In the genomic region with DNA sequence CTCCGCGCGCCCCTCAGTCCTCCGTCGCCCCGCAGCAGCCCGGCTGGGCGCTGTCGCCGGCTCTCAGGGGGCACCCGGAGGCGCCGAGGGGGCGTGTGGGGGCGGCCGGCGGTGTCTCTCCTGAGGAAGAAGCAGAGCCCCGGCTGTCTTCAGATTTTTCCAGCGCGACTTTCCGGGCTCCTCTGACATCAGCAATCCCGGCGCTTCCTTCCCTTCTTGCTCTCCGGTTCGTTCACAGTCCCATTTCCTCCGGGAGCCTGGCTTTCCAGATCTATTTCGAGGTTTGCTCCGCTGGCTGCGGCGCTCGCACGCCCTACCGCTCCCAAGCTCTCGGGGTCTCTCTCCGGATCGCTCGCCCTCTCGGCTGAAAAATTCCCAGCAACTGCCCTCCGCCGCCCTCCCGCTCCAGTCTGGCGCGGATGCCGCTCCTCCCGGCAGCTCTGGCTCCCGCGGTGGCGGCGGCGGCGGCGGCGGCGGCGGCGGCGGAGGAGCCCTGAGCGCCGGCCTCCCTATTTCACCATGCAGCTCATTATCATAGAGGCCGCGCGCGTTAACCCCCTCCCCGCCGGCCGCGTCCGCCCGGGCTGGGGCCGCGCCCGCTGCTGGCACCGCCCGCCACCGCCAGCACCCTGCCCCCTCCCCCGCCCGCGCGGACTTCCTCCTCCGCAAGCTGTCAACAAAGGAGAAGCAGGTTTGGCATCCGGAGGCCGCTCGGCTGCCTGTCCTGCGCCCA, we compare ENCODE assay signal across 8 cellular contexts. TPM values are rescaled to one million over a fixed set of nuclear protein-coding genes. Genes with fewer than 3 reads are reported as not detected.
DNase-seq lines count a peak whose midpoint lies in the region; ATAC-seq, FAIRE-seq and TF ChIP-seq lines count a peak whose summit lies in the region.

A gene with protein sequence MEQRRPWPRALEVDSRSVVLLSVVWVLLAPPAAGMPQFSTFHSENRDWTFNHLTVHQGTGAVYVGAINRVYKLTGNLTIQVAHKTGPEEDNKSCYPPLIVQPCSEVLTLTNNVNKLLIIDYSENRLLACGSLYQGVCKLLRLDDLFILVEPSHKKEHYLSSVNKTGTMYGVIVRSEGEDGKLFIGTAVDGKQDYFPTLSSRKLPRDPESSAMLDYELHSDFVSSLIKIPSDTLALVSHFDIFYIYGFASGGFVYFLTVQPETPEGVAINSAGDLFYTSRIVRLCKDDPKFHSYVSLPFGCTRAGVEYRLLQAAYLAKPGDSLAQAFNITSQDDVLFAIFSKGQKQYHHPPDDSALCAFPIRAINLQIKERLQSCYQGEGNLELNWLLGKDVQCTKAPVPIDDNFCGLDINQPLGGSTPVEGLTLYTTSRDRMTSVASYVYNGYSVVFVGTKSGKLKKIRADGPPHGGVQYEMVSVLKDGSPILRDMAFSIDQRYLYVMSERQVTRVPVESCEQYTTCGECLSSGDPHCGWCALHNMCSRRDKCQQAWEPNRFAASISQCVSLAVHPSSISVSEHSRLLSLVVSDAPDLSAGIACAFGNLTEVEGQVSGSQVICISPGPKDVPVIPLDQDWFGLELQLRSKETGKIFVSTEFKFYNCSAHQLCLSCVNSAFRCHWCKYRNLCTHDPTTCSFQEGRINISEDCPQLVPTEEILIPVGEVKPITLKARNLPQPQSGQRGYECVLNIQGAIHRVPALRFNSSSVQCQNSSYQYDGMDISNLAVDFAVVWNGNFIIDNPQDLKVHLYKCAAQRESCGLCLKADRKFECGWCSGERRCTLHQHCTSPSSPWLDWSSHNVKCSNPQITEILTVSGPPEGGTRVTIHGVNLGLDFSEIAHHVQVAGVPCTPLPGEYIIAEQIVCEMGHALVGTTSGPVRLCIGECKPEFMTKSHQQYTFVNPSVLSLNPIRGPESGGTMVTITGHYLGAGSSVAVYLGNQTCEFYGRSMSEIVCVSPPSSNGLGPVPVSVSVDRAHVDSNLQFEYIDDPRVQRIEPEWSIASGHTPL (N-terminal part only) (minus strand): TSS at position 534 of the 733 bp plus-strand sequence. CDS start 26,462 bp downstream, outside the sequence.

- H3K27ac Mint-ChIP-seq in naive thymus-derived CD4-positive, alpha-beta T cell = peak within 1 kb of the TSS in 6 of 9 donors; percentile 13 to 78 (median 50)
- H3K27ac Mint-ChIP-seq in stimulated activated naive CD8-positive, alpha-beta T cell treated with anti-CD3 and anti-CD28 coated beads, Interleukin-15, amount 100 ng/mL, for 72 hours = peak within 1 kb of the TSS; percentile 92 to 93

- no peaks in the 10 kb centered on the region for H3K36me3 ChIP-seq in naive thymus-derived CD4-positive, alpha-beta T cell (ENCODE audit: control insufficient read depth in 2 of 3, insufficient read depth in 3 of 3, low read length in 3 of 3)

- no peaks in the 10 kb centered on the region for H3K36me3 Mint-ChIP-seq in naive thymus-derived CD4-positive, alpha-beta T cell

- H3K27me3 Mint-ChIP-seq in naive thymus-derived CD4-positive, alpha-beta T cell = peaks cover 19 to 67% (median 24%) of the 10 kb centered on the region in 5 donors
- H3K27me3 Mint-ChIP-seq in stimulated activated naive CD8-positive, alpha-beta T cell treated with anti-CD3 and anti-CD28 coated beads, Interleukin-15, amount 100 ng/mL, for 72 hours = peaks cover 50% of the 10 kb centered on the region

- DNase-seq in GM12892 (ENCODE audit: insufficient read length) = peak; percentile 36
- DNase-seq in RCC 7860 (ENCODE audit: low spot score) = peak; percentile 57
- DNase-seq in activated T-helper 9 cell treated with anti-CD3 and anti-CD28 coated beads, Interleukin-2, amount 50 U/mL, for 16 hours (ENCODE audit: low read depth) = peak; percentile 40
- peak; percentile 43 for DNase-seq in fibroblast of peridontal ligament (ENCODE audit: extremely low read depth)
- peak in 7 of 9 donors; percentile 31 to 54 (median 37) for DNase-seq in naive thymus-derived CD4-positive, alpha-beta T cell
- peak; percentile 71 to 80 for DNase-seq in stimulated activated naive CD8-positive, alpha-beta T cell treated with anti-CD3 and anti-CD28 coated beads, Interleukin-15, amount 100 ng/mL, for 72 hours

- peak within 1 kb of the TSS; percentile 77 to 92 (median 86) for H3K4me3 Mint-ChIP-seq in naive thymus-derived CD4-positive, alpha-beta T cell
- H3K4me3 Mint-ChIP-seq in stimulated activated naive CD8-positive, alpha-beta T cell treated with anti-CD3 and anti-CD28 coated beads, Interleukin-15, amount 100 ng/mL, for 72 hours = peak within 1 kb of the TSS; percentile 90 to 93

- H3K27ac ChIP-seq in naive thymus-derived CD4-positive, alpha-beta T cell (ENCODE audit: low read depth, low read length) = no peak within 1 kb of the TSS

- peak within 1 kb of the TSS; percentile 63 for H3K4me3 ChIP-seq in naive thymus-derived CD4-positive, alpha-beta T cell (ENCODE audit: low read length)

- FAIRE-seq in GM12892 (lab: Jason Lieb, UNC) = no peak
- no peak for FAIRE-seq in RCC 7860 (lab: Jason Lieb, UNC)

- H3K9me3 ChIP-seq in naive thymus-derived CD4-positive, alpha-beta T cell (ENCODE audit: control insufficient read depth in 2 of 3, low read length in 3 of 3) = no peaks in the 10 kb centered on the region

- POLR2A ChIA-PET in naive thymus-derived CD4-positive, alpha-beta T cell (lab: Charles Lee) = interaction anchor here (1.0 to 1.4 kb wide), 2 partner anchors 10 to 222 kb away, joined by 3 to 6 read pairs; no protein-coding TSS in a partner anchor

- H3K9me3 Mint-ChIP-seq in naive thymus-derived CD4-positive, alpha-beta T cell = no peaks in the 10 kb centered on the region
- no peaks in the 10 kb centered on the region for H3K9me3 Mint-ChIP-seq in stimulated activated naive CD8-positive, alpha-beta T cell treated with anti-CD3 and anti-CD28 coated beads, Interleukin-15, amount 100 ng/mL, for 72 hours

- no peak for TF ChIP-seq POLR2A in GM12892 (IDR thresholded peaks at IDR 0.05; ENCODE audit: low read depth, low read length)

- TF ChIP-seq EP300 in Ishikawa (IDR thresholded peaks at IDR 0.05; ENCODE audit: borderline replicate concordance) = no peak

- peaks cover 6 to 20% (median 10%) of the 10 kb centered on the region in 7 donors for H3K4me1 Mint-ChIP-seq in naive thymus-derived CD4-positive, alpha-beta T cell
- peaks cover 27% of the 10 kb centered on the region for H3K4me1 Mint-ChIP-seq in stimulated activated naive CD8-positive, alpha-beta T cell treated with anti-CD3 and anti-CD28 coated beads, Interleukin-15, amount 100 ng/mL, for 72 hours

- H3K4me1 ChIP-seq in naive thymus-derived CD4-positive, alpha-beta T cell (ENCODE audit: control insufficient read depth in 2 of 2, insufficient read depth in 2 of 2, low read length in 2 of 2) = no peaks in the 10 kb centered on the region

- ATAC-seq in naive thymus-derived CD4-positive, alpha-beta T cell = peak; percentile 86
- peak; percentile 87 for ATAC-seq in stimulated activated naive CD8-positive, alpha-beta T cell treated with anti-CD3 and anti-CD28 coated beads, Interleukin-15, amount 100 ng/mL, for 72 hours
- ATAC-seq in GM19395 (IDR thresholded peaks at IDR 0.05; ENCODE audit: unreplicated experiment) = no peak

- intact Hi-C loops in naive thymus-derived CD4-positive, alpha-beta T cell (cut with micrococcal nuclease) = loop anchor here (2.0 to 10.0 kb wide), 3 partner anchors 151 to 422 kb away; no protein-coding TSS in a partner anchor

- H3K27me3 ChIP-seq in naive thymus-derived CD4-positive, alpha-beta T cell (ENCODE audit: control insufficient read depth in 2 of 2, insufficient read depth in 2 of 2, low read length in 2 of 2) = peaks cover 0 to 5% of the 10 kb centered on the region in 2 donors

- TF ChIP-seq RAD21 in Ishikawa (IDR thresholded peaks at IDR 0.05; ENCODE audit: low read depth) = no peak

- CTCF ChIA-PET in naive thymus-derived CD4-positive, alpha-beta T cell (lab: Charles Lee) = interaction anchor here (0.6 to 4.4 kb wide), 6 partner anchors 12 to 1561 kb away, joined by 3 to 68 read pairs (median 5); no protein-coding TSS in a partner anchor

TF ChIP-seq in Ishikawa, 13 proteins besides CTCF, POLR2A, EP300 and RAD21:
- TF ChIP-seq, protein P1, sequence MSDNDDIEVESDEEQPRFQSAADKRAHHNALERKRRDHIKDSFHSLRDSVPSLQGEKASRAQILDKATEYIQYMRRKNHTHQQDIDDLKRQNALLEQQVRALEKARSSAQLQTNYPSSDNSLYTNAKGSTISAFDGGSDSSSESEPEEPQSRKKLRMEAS (IDR thresholded peaks at IDR 0.05) = peak; percentile 19; the same call in 1 of the 2 replicates
- TF ChIP-seq, protein P2, sequence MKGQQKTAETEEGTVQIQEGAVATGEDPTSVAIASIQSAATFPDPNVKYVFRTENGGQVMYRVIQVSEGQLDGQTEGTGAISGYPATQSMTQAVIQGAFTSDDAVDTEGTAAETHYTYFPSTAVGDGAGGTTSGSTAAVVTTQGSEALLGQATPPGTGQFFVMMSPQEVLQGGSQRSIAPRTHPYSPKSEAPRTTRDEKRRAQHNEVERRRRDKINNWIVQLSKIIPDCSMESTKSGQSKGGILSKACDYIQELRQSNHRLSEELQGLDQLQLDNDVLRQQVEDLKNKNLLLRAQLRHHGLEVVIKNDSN (IDR thresholded peaks at IDR 0.05) = no peak
- TF ChIP-seq ZBTB7A (IDR thresholded peaks at IDR 0.05; ENCODE audit: low read depth) (no peak), TAF1 (IDR thresholded peaks at IDR 0.05; ENCODE audit: low read depth) (no peak), EGR1 (IDR thresholded peaks at IDR 0.05) (0 out of 2 replicates have a peak, but pooled peaks have one; percentile 32)

RNA-seq across cellular contexts. Expression of the gene that starts here (rescaled TPM):
- polyA plus RNA-seq in GM12892 (2012; ENCODE audit: missing spikeins) = 1.5 TPM
- 1 to 10 TPM in 4 of 5 experiments, under 1 TPM in 1; 0.70 to 5.4 (median 1.4) TPM for total RNA-seq in naive thymus-derived CD4-positive, alpha-beta T cell
- polyA plus RNA-seq in naive thymus-derived CD4-positive, alpha-beta T cell = not detected
